ENCODE assay signal across 29 cellular contexts in genomic region chr14:92789457-92790089, GRCh38. TPM values are rescaled to one million over a fixed set of nuclear protein-coding genes. Genes with fewer than 3 reads are reported as not detected.
DNase-seq lines count a peak whose midpoint lies in the region; FAIRE-seq and TF ChIP-seq lines count a peak whose summit lies in the region.
"Had no signal": no experiment of that assay in that cellular context is flagged by ENCODE, and none has a peak within 500 bp of the region (broad histone marks: within the 10 kb centered on the region; RNA-seq: fewer than 3 reads in every experiment).

No MANE protein-coding gene starts in this region.

- H2AFZ ChIP-seq in OCI-LY7 (ENCODE audit: low read length): no peak overlapping the region
- H2AFZ ChIP-seq: hepatocyte had no signal

- no peak overlapping the region for H3K4me2 ChIP-seq in OCI-LY7 (ENCODE audit: low read length)
- H3K4me2 ChIP-seq: BLaER1, hepatocyte had no signal

- intact Hi-C loops in OCI-LY7 (cut with micrococcal nuclease; ENCODE audit: unreplicated experiment) (loop anchor here (5.0 kb wide), 1 partner anchor 42 kb away; the partner anchor contains the start of gene LGMN), breast epithelium (cut with DNase I; ENCODE audit: low total_unique reads) (loop anchor here (10.0 kb wide), 2 partner anchors 105 to 955 kb away; no protein-coding TSS in a partner anchor)

- BruUV-seq in OCI-LY7 (replicated peaks; lab: Mats Ljungman, UMichigan): no TSS peak

- H3K4me1 ChIP-seq in OCI-LY7 (ENCODE audit: insufficient read depth, low read length, poor library complexity, severe bottlenecking) (peaks cover 7% of the 10 kb centered on the region), breast epithelium (no peaks in the 10 kb centered on the region)

- H3K9me3 ChIP-seq in OCI-LY7 (ENCODE audit: low read length) (peaks cover 42% of the 10 kb centered on the region), breast epithelium (peaks cover 0 to 16% of the 10 kb centered on the region in 2 donors)
- H3K9me3 ChIP-seq: thyroid gland had no signal

- H3K36me3 ChIP-seq in OCI-LY7 (ENCODE audit: insufficient read depth, low read length) (no peaks in the 10 kb centered on the region), breast epithelium (no peaks in the 10 kb centered on the region)
- H3K36me3 ChIP-seq: BLaER1, gastrocnemius medialis, lower lobe of right lung, thyroid gland had no signal

- no peak overlapping the region for H3K4me3 ChIP-seq in OCI-LY7 (ENCODE audit: low read depth, low read length, poor library complexity, severe bottlenecking)
- H3K4me3 ChIP-seq in epithelial cell of esophagus (ENCODE audit: low read length): no peak overlapping the region
- H3K4me3 ChIP-seq in breast epithelium: no peak overlapping the region
- H3K4me3 ChIP-seq: BLaER1, dorsolateral prefrontal cortex, gastrocnemius medialis, hepatocyte, lower lobe of right lung, thyroid gland had no signal

- H3K27ac ChIP-seq in OCI-LY7 (ENCODE audit: low read depth, low read length, poor library complexity, severe bottlenecking) (no peak overlapping the region), breast epithelium (no peak overlapping the region)
- H3K27ac ChIP-seq: BLaER1, dorsolateral prefrontal cortex, gastrocnemius medialis, hepatocyte, lower lobe of right lung, thyroid gland had no signal

- CTCF ChIA-PET in OCI-LY7 (lab: Charles Lee; ENCODE audit: unreplicated experiment): no interaction called here

- H3K27me3 ChIP-seq in breast epithelium: no peaks in the 10 kb centered on the region
- H3K27me3 ChIP-seq: BLaER1, dorsolateral prefrontal cortex, gastrocnemius medialis, hepatocyte, thyroid gland had no signal

- DNase-seq in GM12891 (ENCODE audit: insufficient read length, low spot score) (no peak), HT1080 (ENCODE audit: low read depth) (peak; percentile 39), OCI-LY7 (ENCODE audit: low spot score) (peak; percentile 20), epithelial cell of esophagus (ENCODE audit: low read depth) (peak; percentile 13), T1000 (lab: John Stamatoyannopoulos, UW) (no peak), breast epithelium (ENCODE audit: low spot score in 2 of 2) (no peak), NCI-H1694 treated with DMSO at 0.1 percent for 48 hours (lab: John Stamatoyannopoulos, UW) (no peak)
- DNase-seq: activated CD4-positive, alpha-beta T cell treated with anti-CD3 and anti-CD28 coated beads, Interleukin-2, amount 50 U/mL, for 48 hours; activated CD4-positive, CD25-positive, alpha-beta regulatory T cell treated with anti-CD3 and anti-CD28 coated beads, Interleukin-2, amount 50 U/mL, for 72 hours; activated CD8-positive, alpha-beta memory T cell treated with anti-CD3 and anti-CD28 coated beads, Interleukin-2, amount 50 U/mL, for 48 hours; activated naive CD4-positive, alpha-beta T cell treated with anti-CD3 and anti-CD28 coated beads for 36 hours; amniotic stem cell; DMS153; dorsolateral prefrontal cortex; gastrocnemius medialis; HFFc6; lower lobe of right lung; naive thymus-derived CD8-positive, alpha-beta T cell; NCI-H1417 treated with DMSO at 0.1 percent for 48 hours; NCI-H2081 treated with DMSO at 0.1 percent for 48 hours; NCI-H524 treated with DMSO at 0.1 percent for 48 hours; Right ventricle myocardium superior; stimulated activated CD4-positive, alpha-beta T cell treated with anti-CD3 and anti-CD28 coated beads, Interleukin-12 subunit alpha, Interleukin-12 subunit beta, amount 100 ng/mL, for 4 hours; stimulated activated CD4-positive, alpha-beta T cell treated with anti-CD3 and anti-CD28 coated beads, Interleukin-2, amount 100 ng/mL, for 48 hours; T-helper 2 cell; thyroid gland had no signal

- FAIRE-seq in GM12891 (lab: Jason Lieb, UNC): peak; percentile 35
- FAIRE-seq: endometrium had no signal

- no peak for TF ChIP-seq CTCF in OCI-LY7 (conservative IDR thresholded peaks at IDR 0.05; ENCODE audit: low read length)
- no peak for TF ChIP-seq CTCF in epithelial cell of esophagus (IDR thresholded peaks at IDR 0.05; ENCODE audit: insufficient read depth, low read depth, low read length, missing control alignments)
- TF ChIP-seq CTCF in breast epithelium (IDR thresholded peaks at IDR 0.05): no peak

- TF ChIP-seq POLR2A in GM12891 (IDR thresholded peaks at IDR 0.05; ENCODE audit: low read depth, low read length) (no peak), breast epithelium (IDR thresholded peaks at IDR 0.05) (no peak)

- H3K9me2 ChIP-seq in OCI-LY7 (ENCODE audit: insufficient read depth, low read length): no peaks in the 10 kb centered on the region

- H4K20me1 ChIP-seq in OCI-LY7 (ENCODE audit: insufficient read depth, low read length): no peaks in the 10 kb centered on the region
- H4K20me1 ChIP-seq: BLaER1 had no signal

- peaks cover 3% of the 10 kb centered on the region for H3K79me2 ChIP-seq in OCI-LY7 (ENCODE audit: insufficient read depth, low read depth, low read length)

- POLR2A ChIA-PET in OCI-LY7 (lab: Charles Lee): interaction anchor here (0.6 kb wide), 1 partner anchor 46 kb away, joined by 4 read pairs; no protein-coding TSS in a partner anchor

TF ChIP-seq in GM12891, 5 proteins besides CTCF, POLR2A, EP300 and RAD21:
- TF ChIP-seq TAF1 (IDR thresholded peaks at IDR 0.05; ENCODE audit: low read depth, low read length) (no peak), SPI1 (IDR thresholded peaks at IDR 0.05; ENCODE audit: low read depth, low read length) (no peak), POLR2AphosphoS5 (IDR thresholded peaks at IDR 0.05; ENCODE audit: low read depth, low read length) (no peak), PAX5 (IDR thresholded peaks at IDR 0.05; ENCODE audit: insufficient read depth, low read length, severe bottlenecking) (no peak), POU2F2 (IDR thresholded peaks at IDR 0.05; ENCODE audit: low read depth, low read length) (no peak)
TF ChIP-seq in GM12891: peak in this region for 0.

RNA-seq across cellular contexts. Expression of gene GOLGA5, which starts 4.5 kb away (rescaled TPM):
- 14.9 TPM for polyA plus RNA-seq in GM12891 (2012; ENCODE audit: low read depth, missing spikeins)
- total RNA-seq in HT1080 (2014; rRNA removed; shearing (Covaris generic)): 20.4 and 23.6 TPM in 2 replicates
- polyA plus RNA-seq in HT1080 (2015; cell fraction: cytosol; rRNA removed): 33.5 and 42.2 TPM in 2 replicates
- 14.8 and 19.9 TPM in 2 replicates for polyA plus RNA-seq in HT1080 (2015; cell fraction: nucleus; rRNA removed)
- 13.3 and 15.4 TPM in 2 replicates for total RNA-seq in OCI-LY7 (2014; rRNA removed; shearing (Covaris generic))
- 19.8 and 22.3 TPM in 2 replicates for total RNA-seq in OCI-LY7 (2022)
- total RNA-seq in breast epithelium: 10 to 100 TPM; 41.4 to 52.1 (median 49.8) TPM

RNA-seq across cellular contexts. Expression of gene LGMN, which starts 41.1 kb away (rescaled TPM):
- polyA plus RNA-seq in GM12891 (2012; ENCODE audit: low read depth, missing spikeins): 95.1 TPM
- 26.5 and 29.5 TPM in 2 replicates for total RNA-seq in HT1080 (2014; rRNA removed; shearing (Covaris generic))
- polyA plus RNA-seq in HT1080 (2015; cell fraction: cytosol; rRNA removed): 19.5 and 20.5 TPM in 2 replicates
- polyA plus RNA-seq in HT1080 (2015; cell fraction: nucleus; rRNA removed): 43.8 and 52.6 TPM in 2 replicates
- 24.8 and 27.7 TPM in 2 replicates for total RNA-seq in OCI-LY7 (2014; rRNA removed; shearing (Covaris generic))
- total RNA-seq in OCI-LY7 (2022) (22.1 and 26.1 TPM in 2 replicates), breast epithelium (100 to 1,000 TPM in 2 of 3 donors, 10 to 100 TPM in 1; 70.8 to 193 (median 122) TPM)

Comparison
In these comparisons a context has a peak if more than half of its experiments do, and no peak if none do; other contexts are left out.
1. DNase-seq: peak in HT1080 (single experiment), OCI-LY7 (single experiment) and epithelial cell of esophagus (single experiment); none in GM12891 (single experiment), T1000 (single experiment), breast epithelium (0 of 2) and NCI-H1694 treated with DMSO at 0.1 percent for 48 hours (single experiment).